In the genomic region with DNA sequence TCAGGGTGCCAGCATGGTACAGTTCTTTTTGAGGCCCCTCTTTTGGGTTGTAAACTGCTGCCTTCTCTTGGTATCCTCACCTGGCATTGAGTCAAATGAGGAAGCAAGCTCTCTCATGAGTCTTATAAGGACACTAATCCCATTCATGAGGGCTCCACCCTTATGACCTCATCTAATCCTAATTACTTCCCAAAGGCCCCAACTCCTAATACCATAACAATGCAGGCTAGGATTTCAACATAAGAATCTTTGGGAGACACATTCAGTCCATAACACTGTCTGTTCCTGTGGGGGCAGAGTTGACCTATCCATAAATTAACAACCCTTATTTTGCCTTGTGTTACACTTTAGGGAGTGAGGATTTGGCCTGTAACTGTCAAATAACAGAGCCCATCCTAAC, we compare ENCODE assay signal across 23 cellular contexts.
"Had no signal": no experiment of that assay in that cellular context is flagged by ENCODE, and none has a peak within 500 bp of the region (broad histone marks: within the 10 kb centered on the region; RNA-seq: fewer than 3 reads in every experiment).

No MANE protein-coding gene starts in this region.

- H3K4me3 ChIP-seq: ascending aorta, body of pancreas, SK-N-MC had no signal

- H3K27ac ChIP-seq: ascending aorta, body of pancreas, SK-N-MC had no signal

- H3K27me3 ChIP-seq: ascending aorta, body of pancreas had no signal

- DNase-seq: activated CD4-positive, alpha-beta T cell treated with anti-CD3 and anti-CD28 coated beads for 48 hours; activated CD4-positive, alpha-beta T cell treated with anti-CD3 and anti-CD28 coated beads, Interleukin-2, amount 50 U/mL, for 4 hours; activated CD4-positive, CD25-positive, alpha-beta regulatory T cell treated with anti-CD3 and anti-CD28 coated beads, Interleukin-2, amount 50 U/mL, for 72 hours; activated CD8-positive, alpha-beta memory T cell treated with anti-CD3 and anti-CD28 coated beads, Interleukin-2, amount 10 ng/mL, durations not matched to agents 7 days and 5 days; activated effector memory CD4-positive, alpha-beta T cell treated with Interleukin-2 at 50 U/mL for 16 hours; activated naive CD4-positive, alpha-beta T cell; activated naive CD8-positive, alpha-beta T cell treated with anti-CD3 and anti-CD28 coated beads, Interleukin-2, amount 50 U/mL, for 24 hours; activated T-cell treated with anti-CD3 and anti-CD28 coated beads, Interleukin-2, amount 50 U/mL, for 24 hours; amniotic stem cell; body of pancreas; KG1; NCI-H1092; NCI-H1417; NCI-H1930; NCI-H2171; NCI-H226; NCI-H510A; NCI-H526 treated with DMSO at 0.1 percent for 48 hours; PC-3; SIG-M5; T-helper 1 cell had no signal

- H3K36me3 ChIP-seq: ascending aorta had no signal

- H3K4me1 ChIP-seq: ascending aorta, body of pancreas had no signal

- H3K9me3 ChIP-seq: ascending aorta, body of pancreas had no signal
